16 cellular contexts compared by ENCODE assay signal in the genomic region with DNA sequence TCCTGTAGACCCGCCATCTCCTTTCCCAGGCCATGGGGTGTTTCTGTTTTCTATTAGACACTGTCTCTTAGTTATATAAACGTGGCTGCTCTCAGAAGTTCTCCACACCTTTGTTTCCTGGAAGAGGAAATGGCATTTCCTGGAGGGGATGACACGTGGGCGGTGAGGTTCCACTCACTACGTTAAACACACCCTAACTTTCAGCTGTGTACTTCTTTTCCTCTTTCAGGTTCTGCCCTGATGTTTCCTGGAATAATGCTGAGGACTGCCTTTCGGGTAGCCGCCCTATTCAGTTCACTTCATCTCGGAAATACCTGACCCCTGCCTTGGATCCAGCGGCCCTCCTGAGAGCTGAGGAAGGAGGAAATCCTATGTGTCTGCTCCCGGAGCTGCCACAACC. TPM values are rescaled to one million over a fixed set of nuclear protein-coding genes. Genes with fewer than 3 reads are reported as not detected.
DNase-seq lines count a peak whose midpoint lies in the region; ATAC-seq, FAIRE-seq and TF ChIP-seq lines count a peak whose summit lies in the region.
"Had no signal": no experiment of that assay in that cellular context is flagged by ENCODE, and none has a peak within 500 bp of the region (broad histone marks: within the 10 kb centered on the region; RNA-seq: fewer than 3 reads in every experiment).

No MANE protein-coding gene starts in this region.

- H3K9me3 Mint-ChIP-seq in activated T-helper 17 cell treated with anti-CD3 and anti-CD28 coated beads, Interleukin-2, amount 50 U/mL, for 72 hours = no peaks in the 10 kb centered on the region

- no peak for FAIRE-seq in pancreas (lab: Jason Lieb, UNC)
- FAIRE-seq: GM12892 had no signal

- H3K4me3 ChIP-seq in gastrocnemius medialis (no peak overlapping the region), pancreas (no peak overlapping the region)
- H3K4me3 ChIP-seq: transverse colon had no signal

- intact Hi-C loops in gastrocnemius medialis (cut with DNase I; ENCODE audit: low total_unique reads) (loop anchor here (5.0 to 10.0 kb wide), 5 partner anchors 64 to 899 kb away; a partner anchor contains a TSS), pancreas (cut with DNase I) (no loop called here)

- peak; percentile 22 to 33 for ATAC-seq in activated CD4-positive, CD25-positive, alpha-beta regulatory T cell treated with anti-CD3 and anti-CD28 coated beads, Interleukin-2, amount 50 U/mL, for 24 hours
- peak; percentile 31 for ATAC-seq in activated T-helper 17 cell treated with anti-CD3 and anti-CD28 coated beads, Interleukin-2, amount 50 U/mL, for 72 hours (replicated peaks)
- no peak for ATAC-seq in gastrocnemius medialis
- ATAC-seq in GM19023 (IDR thresholded peaks at IDR 0.05; ENCODE audit: unreplicated experiment) = no peak
- no peak for ATAC-seq in pancreas
- no peak for ATAC-seq in GM18907 (IDR thresholded peaks at IDR 0.05; ENCODE audit: unreplicated experiment)
- ATAC-seq: heart right ventricle, right cardiac atrium had no signal

- TF ChIP-seq CTCF in gastrocnemius medialis (IDR thresholded peaks at IDR 0.05 in 4 of 5, conservative IDR thresholded peaks at IDR 0.05 in 1 of 5) = no peak
- TF ChIP-seq CTCF in pancreas (IDR thresholded peaks at IDR 0.05) = no peak

- H3K9me3 ChIP-seq in gastrocnemius medialis (no peaks in the 10 kb centered on the region), pancreas (no peaks in the 10 kb centered on the region)
- H3K9me3 ChIP-seq: heart right ventricle, transverse colon had no signal

- peaks cover 90% of the 10 kb centered on the region for H3K36me3 Mint-ChIP-seq in activated T-helper 17 cell treated with anti-CD3 and anti-CD28 coated beads, Interleukin-2, amount 50 U/mL, for 72 hours (ENCODE audit: low read depth)

- H3K4me1 ChIP-seq in gastrocnemius medialis = peaks cover 11 to 18% of the 10 kb centered on the region in 2 donors
- H3K4me1 ChIP-seq in pancreas = no peaks in the 10 kb centered on the region

- in situ Hi-C loops in gastrocnemius medialis (cut with MboI; ENCODE audit: low sequenced_read_pairs in 4 of 4) = loop anchor here in 1 of 4 donors (5.0 to 10.0 kb wide), 2 partner anchors 61 to 66 kb away; no protein-coding TSS in a partner anchor

- no peaks in the 10 kb centered on the region for H3K27me3 Mint-ChIP-seq in activated T-helper 17 cell treated with anti-CD3 and anti-CD28 coated beads, Interleukin-2, amount 50 U/mL, for 72 hours

- DNase-seq in gastrocnemius medialis = no peak
- peak in 5 of 6 experiments; percentile 43 to 69 (median 57) for DNase-seq in stimulated activated naive CD4-positive, alpha-beta T cell (lab: John Stamatoyannopoulos, UW)
- no peak for DNase-seq in pancreas
- DNase-seq in NCI-H69 (lab: John Stamatoyannopoulos, UW) = no peak
- DNase-seq: heart right ventricle, KBM-7, mesenchymal stem cell, NCI-H446, right cardiac atrium, SHP77 treated with DMSO at 0.1 percent for 48 hours, transverse colon had no signal

- TF ChIP-seq POLR2A in gastrocnemius medialis (IDR thresholded peaks at IDR 0.05) = no peak

- peaks cover 0 to 25% of the 10 kb centered on the region in 2 donors for H3K36me3 ChIP-seq in gastrocnemius medialis
- H3K36me3 ChIP-seq in pancreas = no peaks in the 10 kb centered on the region
- H3K36me3 ChIP-seq: heart right ventricle, transverse colon had no signal

- H3K4me3 Mint-ChIP-seq in activated T-helper 17 cell treated with anti-CD3 and anti-CD28 coated beads, Interleukin-2, amount 50 U/mL, for 72 hours = peak overlapping the region; percentile 83

- WGBS in pancreas, 2 donors = 88 to 90% methylated on average over 10 of the region's 10 CpGs

- H3K27ac Mint-ChIP-seq in activated T-helper 17 cell treated with anti-CD3 and anti-CD28 coated beads, Interleukin-2, amount 50 U/mL, for 72 hours = peak overlapping the region; percentile 92

- no peaks in the 10 kb centered on the region for H3K27me3 ChIP-seq in gastrocnemius medialis
- no peaks in the 10 kb centered on the region for H3K27me3 ChIP-seq in pancreas

- H3K27ac ChIP-seq in gastrocnemius medialis (peak overlapping the region; percentile 93 to 96 (median 94)), pancreas (no peak overlapping the region)
- H3K27ac ChIP-seq: transverse colon had no signal

- peaks cover 43% of the 10 kb centered on the region for H3K4me1 Mint-ChIP-seq in activated T-helper 17 cell treated with anti-CD3 and anti-CD28 coated beads, Interleukin-2, amount 50 U/mL, for 72 hours

RNA-seq across cellular contexts. Expression of a gene that starts 3.4 kb away (rescaled TPM):
- total RNA-seq in activated T-helper 17 cell treated with anti-CD3 and anti-CD28 coated beads, Interleukin-2, amount 50 U/mL, for 72 hours = 10 to 100 TPM; 35.3 to 37.8 TPM
- total RNA-seq in gastrocnemius medialis (10 to 100 TPM; 25.8 to 70.7 (median 38.8) TPM), pancreas (1 to 10 TPM; 3.1 to 5.2 (median 3.5) TPM)
- polyA plus RNA-seq in pancreas = 1 to 10 TPM; 1.4 to 1.6 TPM

Comparison
In these comparisons a context has a peak if more than half of its experiments do, and no peak if none do; other contexts are left out.
1. ATAC-seq: peak in activated CD4-positive, CD25-positive, alpha-beta regulatory T cell treated with anti-CD3 and anti-CD28 coated beads, Interleukin-2, amount 50 U/mL, for 24 hours (2 of 2) and activated T-helper 17 cell treated with anti-CD3 and anti-CD28 coated beads, Interleukin-2, amount 50 U/mL, for 72 hours (single experiment); none in gastrocnemius medialis (0 of 2), GM19023 (single experiment), pancreas (0 of 4) and GM18907 (single experiment).
2. DNase-seq: peak in stimulated activated naive CD4-positive, alpha-beta T cell (5 of 6); none in gastrocnemius medialis (0 of 2), pancreas (0 of 6) and NCI-H69 (single experiment).
3. H3K27ac ChIP-seq: peak in gastrocnemius medialis (4 of 4); none in pancreas (0 of 4).
4. RNA of a gene that starts 3.4 kb away (total RNA-seq): 25.8 to 70.7 TPM in gastrocnemius medialis and 35.3 to 37.8 TPM in activated T-helper 17 cell treated with anti-CD3 and anti-CD28 coated beads, Interleukin-2, amount 50 U/mL, for 72 hours; 3.1 to 5.2 TPM in pancreas; every median in the first group is over 4 times any median in the second.